In genomic region chr2:66509326-66509811, GRCh38 we compare ENCODE assay signal across 17 cellular contexts.
DNase-seq lines count a peak whose midpoint lies in the region; ATAC-seq, FAIRE-seq and TF ChIP-seq lines count a peak whose summit lies in the region.
"Had no signal": no experiment of that assay in that cellular context is flagged by ENCODE, and none has a peak within 500 bp of the region (broad histone marks: within the 10 kb centered on the region; RNA-seq: fewer than 3 reads in every experiment).

No MANE protein-coding gene starts in this region.

- POLR2A ChIA-PET in endothelial cell of umbilical vein (lab: Charles Lee) = interaction anchor here (0.8 kb wide), 1 partner anchor 76 kb away, joined by 3 read pairs; no protein-coding TSS in a partner anchor

- H3K27me3 ChIP-seq in GM23338 (ENCODE audit: insufficient read depth) = no peaks in the 10 kb centered on the region; the same call in 1 of the 2 replicates
- no peaks in the 10 kb centered on the region for H3K27me3 ChIP-seq in endothelial cell of umbilical vein (ENCODE audit: control insufficient read depth in 2 of 2, insufficient read depth in 2 of 2, low read length in 2 of 2)
- no peaks in the 10 kb centered on the region for H3K27me3 ChIP-seq in neural cell (ENCODE audit: insufficient read depth, low read depth, low read length)
- no peaks in the 10 kb centered on the region for H3K27me3 ChIP-seq in prostate gland (replicated peaks; ENCODE audit: insufficient read depth)
- H3K27me3 ChIP-seq: heart right ventricle had no signal

- WGBS in prostate gland = 50% methylated on average over 1 of the region's 1 CpG

- DNase-seq in GM23338 (ENCODE audit: low spot score) (peak; percentile 38), NCI-H526 (lab: John Stamatoyannopoulos, UW) (peak; percentile 62 to 70), endothelial cell of umbilical vein (ENCODE audit: low read depth, low spot score) (peak; percentile 88), MV-4-11 (lab: John Stamatoyannopoulos, UW) (no peak), prostate gland (ENCODE audit: low spot score) (no peak)
- no peak for DNase-seq in activated CD4-positive, alpha-beta T cell treated with anti-CD3 and anti-CD28 coated beads, Interleukin-2, amount 50 U/mL, for 1 hour
- DNase-seq: activated T-cell treated with anti-CD3 and anti-CD28 coated beads, Interleukin-2, amount 50 U/mL, for 72 hours; heart right ventricle; naive B cell; NCI-H1436; stimulated activated CD4-positive, alpha-beta T cell treated with anti-CD3 and anti-CD28 coated beads, Interleukin-15, amount 100 ng/mL, for 24 hours; WERI-Rb-1 had no signal

- H3K4me2 ChIP-seq in GM23338 (peak overlapping the region; percentile 77), endothelial cell of umbilical vein (ENCODE audit: insufficient read depth, low read length) (peak overlapping the region; percentile 74), neural cell (ENCODE audit: low read length) (no peak overlapping the region)

- H3K4me3 Mint-ChIP-seq in GM23338 = 0 out of 3 replicates have a peak overlapping the region, but pooled peaks have one; percentile 14
- H3K4me3 Mint-ChIP-seq: activated T-cell treated with anti-CD3 and anti-CD28 coated beads, Interleukin-2, amount 50 U/mL, for 72 hours; central memory CD8-positive, alpha-beta T cell; stimulated activated memory B cell treated with anti-CD40 and anti-IgM and Interleukin-4, amounts not matched to agents 10 μg/mL and 1 μg/mL and 100 μg/mL, for 72 hours had no signal

- no peak for TF ChIP-seq EP300 in neural cell (conservative IDR thresholded peaks at IDR 0.05; ENCODE audit: poor library complexity, severe bottlenecking)

- H3K9me1 ChIP-seq in endothelial cell of umbilical vein (replicated peaks; ENCODE audit: control insufficient read depth, extremely low read depth, insufficient read depth, low read length) = no peaks in the 10 kb centered on the region

- dilution Hi-C loops in endothelial cell of umbilical vein (cut with MboI; ENCODE audit: extremely low pct_ligation_motif_present, low sequenced_read_pairs) = no loop called here

- H2AFZ ChIP-seq in GM23338 (no peak overlapping the region), endothelial cell of umbilical vein (ENCODE audit: low read depth, low read length) (peak overlapping the region; percentile 44), neural cell (ENCODE audit: low read depth, low read length) (no peak overlapping the region)

- intact Hi-C loops in endothelial cell of umbilical vein (cut with micrococcal nuclease) = loop anchor here (1.0 to 5.0 kb wide), 5 partner anchors 19 to 74 kb away; partner anchors contain the start of gene MEIS1
- intact Hi-C loops in prostate gland (cut with DNase I) = no loop called here

- no peak for TF ChIP-seq POLR2A in endothelial cell of umbilical vein (IDR thresholded peaks at IDR 0.05; ENCODE audit: low read depth, low read length)
- TF ChIP-seq POLR2A in prostate gland (IDR thresholded peaks at IDR 0.05) = no peak

- no peak overlapping the region for H3K27ac ChIP-seq in GM23338 (ENCODE audit: low read depth)
- peak overlapping the region; percentile 91 for H3K27ac ChIP-seq in endothelial cell of umbilical vein (ENCODE audit: insufficient read depth, low read depth, low read length)
- H3K27ac ChIP-seq in neural cell (ENCODE audit: low read length) = peak overlapping the region; percentile 17
- H3K27ac ChIP-seq in prostate gland = no peak overlapping the region
- H3K27ac ChIP-seq: HL-60, WERI-Rb-1 had no signal

- CTCF ChIA-PET in endothelial cell of umbilical vein (lab: Charles Lee) = interaction anchor here (0.7 to 1.9 kb wide), 8 partner anchors 12 to 80 kb away, joined by 3 to 11 read pairs (median 4); no protein-coding TSS in a partner anchor

- H4K20me1 ChIP-seq in GM23338 (replicated peaks; ENCODE audit: insufficient read depth) (no peaks in the 10 kb centered on the region), endothelial cell of umbilical vein (replicated peaks; ENCODE audit: control insufficient read depth, extremely low read depth, insufficient read depth, low read length) (no peaks in the 10 kb centered on the region), neural cell (ENCODE audit: insufficient read depth) (no peaks in the 10 kb centered on the region)

- no peaks in the 10 kb centered on the region for H3K9me2 ChIP-seq in GM23338 (ENCODE audit: insufficient read depth)
- no peaks in the 10 kb centered on the region for H3K9me2 ChIP-seq in neural cell (ENCODE audit: insufficient read depth, low read length)

- ATAC-seq in GM23338 (no peak), GM19395 (IDR thresholded peaks at IDR 0.05; ENCODE audit: unreplicated experiment) (no peak)
- ATAC-seq: activated T-cell treated with anti-CD3 and anti-CD28 coated beads, Interleukin-2, amount 50 U/mL, for 72 hours; stimulated activated memory B cell treated with anti-CD40 and anti-IgM and Interleukin-4, amounts not matched to agents 10 μg/mL and 1 μg/mL and 100 μg/mL, for 72 hours had no signal

- TF ChIP-seq CTCF in GM23338 (conservative IDR thresholded peaks at IDR 0.05; ENCODE audit: low read depth in 2 of 2) (no peak), endothelial cell of umbilical vein (IDR thresholded peaks at IDR 0.05; ENCODE audit: extremely low read depth in 1 of 2, insufficient read depth in 1 of 2, low read depth in 1 of 2, low read length in 2 of 2) (no peak), neural cell (IDR thresholded peaks at IDR 0.05; ENCODE audit: poor library complexity, severe bottlenecking) (no peak), prostate gland (IDR thresholded peaks at IDR 0.05) (no peak)

- no peaks in the 10 kb centered on the region for H3K9me3 ChIP-seq in endothelial cell of umbilical vein (replicated peaks; ENCODE audit: control insufficient read depth, insufficient read depth, low read length)
- H3K9me3 ChIP-seq in neural cell (ENCODE audit: low read length) = no peaks in the 10 kb centered on the region
- H3K9me3 ChIP-seq in prostate gland = no peaks in the 10 kb centered on the region
- H3K9me3 ChIP-seq: heart right ventricle had no signal

- H3K9me3 Mint-ChIP-seq in GM23338 = no peaks in the 10 kb centered on the region; the same call in 2 of the 3 replicates
- H3K9me3 Mint-ChIP-seq: central memory CD8-positive, alpha-beta T cell; naive B cell; stimulated activated memory B cell treated with anti-CD40 and anti-IgM and Interleukin-4, amounts not matched to agents 10 μg/mL and 1 μg/mL and 100 μg/mL, for 72 hours had no signal

- FAIRE-seq in endothelial cell of umbilical vein (lab: Jason Lieb, UNC) = peak; percentile 88

- no peak for TF ChIP-seq RAD21 in neural cell (conservative IDR thresholded peaks at IDR 0.05)

- no peaks in the 10 kb centered on the region for H3K79me2 ChIP-seq in GM23338 (replicated peaks; ENCODE audit: insufficient read depth)
- no peaks in the 10 kb centered on the region for H3K79me2 ChIP-seq in endothelial cell of umbilical vein (ENCODE audit: control insufficient read depth, insufficient read depth, low read length)
- no peaks in the 10 kb centered on the region for H3K79me2 ChIP-seq in neural cell (replicated peaks; ENCODE audit: insufficient read depth, low read length)

- H3K9ac ChIP-seq in endothelial cell of umbilical vein (replicated peaks; ENCODE audit: extremely low read depth, insufficient read depth, low read length) (peak overlapping the region; percentile 75), neural cell (ENCODE audit: low read length) (no peak overlapping the region)

- H3F3A ChIP-seq in GM23338 (replicated peaks; ENCODE audit: low read depth) = 0 out of 2 replicates have a peak, but pooled peaks cover 10% of the 10 kb centered on the region
- H3F3A ChIP-seq in neural cell (ENCODE audit: insufficient read depth, low read length, poor library complexity, severe bottlenecking) = no peaks in the 10 kb centered on the region

- H3K27ac Mint-ChIP-seq in GM23338 = no peak overlapping the region
- H3K27ac Mint-ChIP-seq: activated T-cell treated with anti-CD3 and anti-CD28 coated beads, Interleukin-2, amount 50 U/mL, for 72 hours; naive B cell; stimulated activated memory B cell treated with anti-CD40 and anti-IgM and Interleukin-4, amounts not matched to agents 10 μg/mL and 1 μg/mL and 100 μg/mL, for 72 hours had no signal

- H3K4me3 ChIP-seq in GM23338 (peak overlapping the region; percentile 36), endothelial cell of umbilical vein (replicated peaks in 1 of 3; ENCODE audit: insufficient read depth in 1 of 3, low read depth in 1 of 3, low read length in 3 of 3) (peak overlapping the region in 1 of 3 experiments; percentile 28), neural cell (ENCODE audit: low read length) (no peak overlapping the region), prostate gland (no peak overlapping the region)
- H3K4me3 ChIP-seq: heart right ventricle had no signal

- H3K36me3 Mint-ChIP-seq in GM23338 (ENCODE audit: low read depth) = no peaks in the 10 kb centered on the region
- H3K36me3 Mint-ChIP-seq: naive B cell; stimulated activated memory B cell treated with anti-CD40 and anti-IgM and Interleukin-4, amounts not matched to agents 10 μg/mL and 1 μg/mL and 100 μg/mL, for 72 hours had no signal

- H3K4me1 Mint-ChIP-seq in GM23338 = peaks cover 52% of the 10 kb centered on the region
- H3K4me1 Mint-ChIP-seq: central memory CD8-positive, alpha-beta T cell; stimulated activated memory B cell treated with anti-CD40 and anti-IgM and Interleukin-4, amounts not matched to agents 10 μg/mL and 1 μg/mL and 100 μg/mL, for 72 hours had no signal

- H3K36me3 ChIP-seq in GM23338 (ENCODE audit: insufficient read depth) (no peaks in the 10 kb centered on the region), endothelial cell of umbilical vein (ENCODE audit: control insufficient read depth in 2 of 2, extremely low read depth in 1 of 2, insufficient read depth in 2 of 2, low read length in 2 of 2) (no peaks in the 10 kb centered on the region), neural cell (ENCODE audit: insufficient read depth, low read length) (no peaks in the 10 kb centered on the region), prostate gland (no peaks in the 10 kb centered on the region)
- H3K36me3 ChIP-seq: heart right ventricle, WERI-Rb-1 had no signal

- BruUV-seq in endothelial cell of umbilical vein (replicated peaks; lab: Mats Ljungman, UMichigan) = no TSS peak

- H3K4me1 ChIP-seq in GM23338 (ENCODE audit: insufficient read depth) (peaks cover 60% of the 10 kb centered on the region), endothelial cell of umbilical vein (ENCODE audit: control insufficient read depth, extremely low read depth, insufficient read depth, low read length) (peaks cover 36% of the 10 kb centered on the region), prostate gland (replicated peaks) (peaks cover 3% of the 10 kb centered on the region)

- H3K27me3 Mint-ChIP-seq in GM23338 (ENCODE audit: insufficient read depth, low read depth, poor library complexity) = peaks cover 3% of the 10 kb centered on the region
- H3K27me3 Mint-ChIP-seq: central memory CD8-positive, alpha-beta T cell; stimulated activated memory B cell treated with anti-CD40 and anti-IgM and Interleukin-4, amounts not matched to agents 10 μg/mL and 1 μg/mL and 100 μg/mL, for 72 hours had no signal

TF ChIP-seq in endothelial cell of umbilical vein, 7 proteins besides CTCF, POLR2A, EP300 and RAD21 (continues in another document):
- TF ChIP-seq POLR2AphosphoS5 (IDR thresholded peaks at IDR 0.05; ENCODE audit: insufficient read depth, low read depth, low read length) = no peak

TF ChIP-seq in neural cell, 6 proteins besides CTCF, POLR2A, EP300 and RAD21 (continues in another document):
- TF ChIP-seq MXI1 (conservative IDR thresholded peaks at IDR 0.05; ENCODE audit: poor library complexity, severe bottlenecking) (no peak), TAF1 (IDR thresholded peaks at IDR 0.05; ENCODE audit: low read depth) (no peak)

Comparison
In these comparisons a context has a peak if more than half of its experiments do, and no peak if none do; other contexts are left out.
1. DNase-seq: peak in GM23338 (single experiment), NCI-H526 (2 of 2) and endothelial cell of umbilical vein (single experiment); none in MV-4-11 (single experiment), prostate gland (single experiment) and activated CD4-positive, alpha-beta T cell treated with anti-CD3 and anti-CD28 coated beads, Interleukin-2, amount 50 U/mL, for 1 hour (single experiment).
2. H3K27ac ChIP-seq: peak in endothelial cell of umbilical vein (single experiment) and neural cell (single experiment); none in GM23338 (single experiment) and prostate gland (0 of 2).